Comparison of ENCODE assay signal across 17 cellular contexts in the genomic region with DNA sequence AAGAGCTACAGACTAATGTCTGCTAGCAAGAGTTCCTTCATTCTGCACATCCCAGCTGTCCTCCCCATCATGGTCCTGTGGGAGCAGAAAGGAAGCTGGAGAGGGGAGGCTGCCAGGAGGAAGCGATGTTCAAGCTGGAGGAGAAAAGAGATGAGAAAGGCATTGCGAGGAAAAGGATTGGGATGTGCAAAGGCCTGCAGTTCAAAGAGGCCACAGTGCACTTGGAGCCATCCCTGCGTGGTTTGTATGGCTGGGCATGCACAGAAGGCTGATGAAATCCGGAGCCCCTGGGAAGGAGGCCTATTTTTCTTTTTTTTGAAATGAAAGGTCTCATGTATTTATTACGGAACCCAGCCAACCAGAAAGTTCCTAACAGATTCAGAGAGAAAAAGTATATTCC. TPM values are rescaled to one million over a fixed set of nuclear protein-coding genes. Genes with fewer than 3 reads are reported as not detected.
DNase-seq lines count a peak whose midpoint lies in the region; ATAC-seq and TF ChIP-seq lines count a peak whose summit lies in the region.
"Had no signal": no experiment of that assay in that cellular context is flagged by ENCODE, and none has a peak within 500 bp of the region (broad histone marks: within the 10 kb centered on the region; RNA-seq: fewer than 3 reads in every experiment).

No MANE protein-coding gene starts in this region.

- CTCF ChIA-PET in T-cell (lab: Charles Lee), result no interaction called here

- DNase-seq in NCI-H2171 treated with DMSO at 0.1 percent for 48 hours (lab: John Stamatoyannopoulos, UW), result peak; percentile 6
- no peak for DNase-seq in NCI-H2171 (lab: John Stamatoyannopoulos, UW)
- no peak for DNase-seq in epithelial cell of prostate (ENCODE audit: low read depth, low spot score)
- peak in 1 of 2 donors; percentile 58 for DNase-seq in uterus
- no peak for DNase-seq in NCI-H1048 (lab: John Stamatoyannopoulos, UW)
- DNase-seq in NCI-H526 treated with DMSO at 0.1 percent for 48 hours (lab: John Stamatoyannopoulos, UW), result no peak
- DNase-seq in T-cell, result no peak
- DNase-seq: activated CD4-positive, alpha-beta memory T cell treated with anti-CD3 and anti-CD28 coated beads, Interleukin-2, amount 10 ng/mL, durations not matched to agents 7 days and 5 days; CD8-positive, alpha-beta T cell; effector memory CD8-positive, alpha-beta T cell; NCI-H187 treated with DMSO at 0.1 percent for 48 hours; NCI-H774; SHP77 treated with DMSO at 0.1 percent for 48 hours; stimulated activated CD4-positive, alpha-beta T cell treated with anti-CD3 and anti-CD28 coated beads, Interleukin-4, amount 100 ng/mL, for 1 hour had no signal

- H3K27me3 ChIP-seq in uterus, result no peaks in the 10 kb centered on the region

- H3K4me1 ChIP-seq in uterus, result peaks cover 0 to 3% of the 10 kb centered on the region in 2 donors

- intact Hi-C loops in uterus (cut with DNase I; ENCODE audit: low total_unique reads), result no loop called here

- H3K9me3 Mint-ChIP-seq in nephron (peaks cover 7% of the 10 kb centered on the region), T-cell (peaks cover 0 to 8% (median 8%) of the 10 kb centered on the region in 3 donors)
- H3K9me3 Mint-ChIP-seq: activated T-helper 17 cell treated with anti-CD3 and anti-CD28 coated beads, Interleukin-2, amount 50 U/mL, for 72 hours; effector memory CD8-positive, alpha-beta T cell had no signal

- no peak overlapping the region for H3K4me3 ChIP-seq in uterus

- no peaks in the 10 kb centered on the region for H3K36me3 ChIP-seq in uterus

- TF ChIP-seq POLR2A in uterus (IDR thresholded peaks at IDR 0.05), result no peak

- H3K4me3 Mint-ChIP-seq in nephron (no peak overlapping the region), T-cell (no peak overlapping the region)
- H3K4me3 Mint-ChIP-seq: activated CD4-positive, alpha-beta memory T cell treated with anti-CD3 and anti-CD28 coated beads, Interleukin-2, amount 10 ng/mL, durations not matched to agents 7 days and 5 days; activated T-helper 17 cell treated with anti-CD3 and anti-CD28 coated beads, Interleukin-2, amount 50 U/mL, for 72 hours; CD8-positive, alpha-beta T cell; effector memory CD8-positive, alpha-beta T cell had no signal

- H3K9me3 ChIP-seq in uterus, result peaks cover 0 to 5% of the 10 kb centered on the region in 2 donors

- H3K27ac ChIP-seq in epithelial cell of prostate (peak overlapping the region; percentile 99), uterus (peak overlapping the region; percentile 33 to 49)
- H3K27ac ChIP-seq: 22Rv1 had no signal

- ATAC-seq in T-cell (replicated peaks in 1 of 4), result no peak
- ATAC-seq: activated T-helper 17 cell treated with anti-CD3 and anti-CD28 coated beads, Interleukin-2, amount 50 U/mL, for 72 hours; CD8-positive, alpha-beta T cell; effector memory CD8-positive, alpha-beta T cell had no signal

- no peak for TF ChIP-seq CTCF in nephron (IDR thresholded peaks at IDR 0.05; ENCODE audit: unreplicated experiment in 3 of 3)
- TF ChIP-seq CTCF in uterus (IDR thresholded peaks at IDR 0.05), result no peak

- POLR2A ChIA-PET in T-cell (lab: Charles Lee), result no interaction called here

- H3K27me3 Mint-ChIP-seq in nephron (ENCODE audit: low read depth) (peaks cover 3% of the 10 kb centered on the region), T-cell (no peaks in the 10 kb centered on the region)

- H3K36me3 Mint-ChIP-seq in nephron (ENCODE audit: low read depth), result peaks cover 44% of the 10 kb centered on the region
- no peaks in the 10 kb centered on the region for H3K36me3 Mint-ChIP-seq in T-cell
- H3K36me3 Mint-ChIP-seq: CD8-positive, alpha-beta T cell had no signal

- H3K27ac Mint-ChIP-seq in nephron (peak overlapping the region; percentile 2 to 29 (median 8)), T-cell (no peak overlapping the region)
- H3K27ac Mint-ChIP-seq: activated CD4-positive, alpha-beta memory T cell treated with anti-CD3 and anti-CD28 coated beads, Interleukin-2, amount 10 ng/mL, durations not matched to agents 7 days and 5 days; activated T-helper 17 cell treated with anti-CD3 and anti-CD28 coated beads, Interleukin-2, amount 50 U/mL, for 72 hours; CD8-positive, alpha-beta T cell; effector memory CD8-positive, alpha-beta T cell had no signal

- H3K4me1 Mint-ChIP-seq in nephron (peaks cover 50% of the 10 kb centered on the region), T-cell (peaks cover 0 to 7% (median 2%) of the 10 kb centered on the region in 3 donors)
- H3K4me1 Mint-ChIP-seq: activated CD4-positive, alpha-beta memory T cell treated with anti-CD3 and anti-CD28 coated beads, Interleukin-2, amount 10 ng/mL, durations not matched to agents 7 days and 5 days; activated T-helper 17 cell treated with anti-CD3 and anti-CD28 coated beads, Interleukin-2, amount 50 U/mL, for 72 hours had no signal

RNA-seq across cellular contexts. Expression of gene AMOTL2, which starts 22.8 kb away (rescaled TPM):
- total RNA-seq in uterus, result 10 to 100 TPM; 49.4 to 87.5 (median 61.4) TPM
- under 1 TPM in 3 of 5 donors, not detected in 2; 0.20 to 0.96 (median 0.76) TPM for total RNA-seq in T-cell
- total RNA-seq: activated CD4-positive, alpha-beta memory T cell treated with anti-CD3 and anti-CD28 coated beads, Interleukin-2, amount 10 ng/mL, durations not matched to agents 7 days and 5 days; activated T-helper 17 cell treated with anti-CD3 and anti-CD28 coated beads, Interleukin-2, amount 50 U/mL, for 72 hours; CD8-positive, alpha-beta T cell had no signal

Comparison
In these comparisons a context has a peak if more than half of its experiments do, and no peak if none do; other contexts are left out.
1. H3K27ac Mint-ChIP-seq: peak in nephron (3 of 3); none in T-cell (0 of 2).
2. RNA of gene AMOTL2, which starts 22.8 kb away (total RNA-seq): 49.4 to 87.5 TPM in uterus; 0.20 to 0.96 TPM in T-cell; every median in the first group is over 10 times any median in the second.